In the genomic region with DNA sequence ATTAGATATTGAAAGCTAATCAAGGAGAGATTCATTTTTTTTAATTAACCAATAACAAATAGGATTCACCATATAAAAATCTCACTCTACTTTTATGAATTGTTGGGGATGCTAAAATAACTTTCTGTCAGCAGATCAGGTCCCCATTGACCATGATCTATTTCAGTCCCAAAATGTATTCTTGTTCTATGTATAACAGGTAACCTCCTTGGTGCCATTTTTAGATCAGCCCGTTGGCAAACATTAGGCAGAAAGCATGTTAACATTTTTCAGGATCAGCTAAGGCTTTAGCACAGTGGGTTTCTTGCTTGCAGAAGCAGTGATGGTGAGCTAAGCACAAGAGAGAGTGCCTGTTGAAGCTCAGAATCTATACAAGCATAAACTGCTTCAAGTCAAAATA, we compare ENCODE assay signal across 29 cellular contexts. TPM values are rescaled to one million over a fixed set of nuclear protein-coding genes. Genes with fewer than 3 reads are reported as not detected.
DNase-seq lines count a peak whose midpoint lies in the region; ATAC-seq and TF ChIP-seq lines count a peak whose summit lies in the region.
"Had no signal": no experiment of that assay in that cellular context is flagged by ENCODE, and none has a peak within 500 bp of the region (broad histone marks: within the 10 kb centered on the region; RNA-seq: fewer than 3 reads in every experiment).

No MANE protein-coding gene starts in this region.

- H3K4me1 ChIP-seq in heart left ventricle (peaks cover 0 to 48% (median 22%) of the 10 kb centered on the region in 12 donors), right atrium auricular region (no peaks in the 10 kb centered on the region)

- TF ChIP-seq POLR2A in heart left ventricle (IDR thresholded peaks at IDR 0.05): no peak

- no peak overlapping the region for H3K4me3 ChIP-seq in heart left ventricle
- H3K4me3 ChIP-seq in right atrium auricular region: no peak overlapping the region
- H3K4me3 ChIP-seq: BLaER1, GM12878 had no signal

- H3K9me3 ChIP-seq in heart left ventricle: no peaks in the 10 kb centered on the region
- H3K9me3 ChIP-seq in right atrium auricular region: no peaks in the 10 kb centered on the region
- H3K9me3 ChIP-seq: BE2C, BLaER1 had no signal

- H3K27me3 ChIP-seq in heart left ventricle: no peaks in the 10 kb centered on the region
- H3K27me3 ChIP-seq in right atrium auricular region: no peaks in the 10 kb centered on the region
- H3K27me3 ChIP-seq: BE2C, BLaER1 had no signal

- TF ChIP-seq CTCF in heart left ventricle (IDR thresholded peaks at IDR 0.05) (no peak), right atrium auricular region (IDR thresholded peaks at IDR 0.05) (no peak)

- intact Hi-C loops in heart left ventricle (cut with DNase I): loop anchor here in 4 of 10 donors (5.0 to 10.0 kb wide), 2 partner anchors 42 to 175 kb away; a partner anchor contains a TSS
- intact Hi-C loops in left cardiac atrium (cut with DNase I): no loop called here
- intact Hi-C loops in left ventricle myocardium superior (cut with micrococcal nuclease): no loop called here

- WGBS in heart left ventricle, 4 donors: 29 to 35% (median 30%) methylated on average over 1 of the region's 1 CpG

- H3K27ac ChIP-seq in heart left ventricle (peak overlapping the region in 5 of 12 donors; percentile 15 to 67 (median 48)), right atrium auricular region (no peak overlapping the region), angular gyrus (ENCODE audit: low read depth, low read length) (peak overlapping the region; percentile 27)
- H3K27ac ChIP-seq: BLaER1 had no signal

- peak in 3 of 4 donors; percentile 40 to 61 (median 49) for ATAC-seq in heart left ventricle
- ATAC-seq in left cardiac atrium: no peak
- peak; percentile 50 for ATAC-seq in left ventricle myocardium superior
- ATAC-seq in HG03442 (IDR thresholded peaks at IDR 0.05; ENCODE audit: unreplicated experiment): no peak
- ATAC-seq: GM12878 had no signal

- no peaks in the 10 kb centered on the region for H3K36me3 ChIP-seq in heart left ventricle
- H3K36me3 ChIP-seq in right atrium auricular region: no peaks in the 10 kb centered on the region
- H3K36me3 ChIP-seq: BE2C, BLaER1 had no signal

- DNase-seq in heart left ventricle: no peak
- DNase-seq in left cardiac atrium: no peak
- no peak for DNase-seq in left ventricle myocardium superior
- DNase-seq in right atrium auricular region (ENCODE audit: low spot score): no peak
- no peak for DNase-seq in islet precursor cell
- DNase-seq: 8988T; ACHN; BE2C; C1 segment of cervical spinal cord; CD4-positive, alpha-beta memory T cell; CD4-positive, CD25-positive, alpha-beta regulatory T cell; CD8-positive, alpha-beta memory T cell; COR-L47; DMS 273 treated with DMSO at 0.1 percent for 48 hours; DMS153; DMS53; DMS79; DND-41; EL; GDM1 had no signal

RNA-seq across cellular contexts. Expression of a gene that starts 40.8 kb away (rescaled TPM):
- total RNA-seq in heart left ventricle (not detected), left cardiac atrium (not detected), left ventricle myocardium superior (not detected), right atrium auricular region (not detected)
- not detected for polyA plus RNA-seq in heart left ventricle
- total RNA-seq: A673; CD4-positive, alpha-beta memory T cell; CD4-positive, CD25-positive, alpha-beta regulatory T cell; CD8-positive, alpha-beta memory T cell; G401; GM12878 had no signal
- polyA plus RNA-seq: AG04450; CD14-positive monocyte; CD4-positive, alpha-beta memory T cell; CD4-positive, CD25-positive, alpha-beta regulatory T cell; CD8-positive, alpha-beta memory T cell; GM12878 had no signal

RNA-seq across cellular contexts. Expression of a gene that starts 43.6 kb away (rescaled TPM):
- total RNA-seq in heart left ventricle (10 to 100 TPM in 8 of 9 donors, 1 to 10 TPM in 1; 9.3 to 43.7 (median 30.5) TPM), left cardiac atrium (1 to 10 TPM; 2.1 to 2.5 TPM), left ventricle myocardium superior (16.5 TPM), right atrium auricular region (1 to 10 TPM in 1 of 2 donors, under 1 TPM in 1; 0.55 to 1.0 TPM)
- polyA plus RNA-seq in heart left ventricle: 1 to 10 TPM; 2.7 to 8.3 TPM
- total RNA-seq: CD4-positive, alpha-beta memory T cell; CD4-positive, CD25-positive, alpha-beta regulatory T cell; CD8-positive, alpha-beta memory T cell; Daoy; G401 had no signal
- polyA plus RNA-seq: CD14-positive monocyte; CD4-positive, alpha-beta memory T cell; CD4-positive, CD25-positive, alpha-beta regulatory T cell; CD8-positive, alpha-beta memory T cell had no signal

Comparison
In these comparisons a context has a peak if more than half of its experiments do, and no peak if none do; other contexts are left out.
1. ATAC-seq: peak in heart left ventricle (3 of 4) and left ventricle myocardium superior (single experiment); none in left cardiac atrium (0 of 2) and HG03442 (single experiment).